Comparison of ENCODE assay signal across 8 cellular contexts in the genomic region with DNA sequence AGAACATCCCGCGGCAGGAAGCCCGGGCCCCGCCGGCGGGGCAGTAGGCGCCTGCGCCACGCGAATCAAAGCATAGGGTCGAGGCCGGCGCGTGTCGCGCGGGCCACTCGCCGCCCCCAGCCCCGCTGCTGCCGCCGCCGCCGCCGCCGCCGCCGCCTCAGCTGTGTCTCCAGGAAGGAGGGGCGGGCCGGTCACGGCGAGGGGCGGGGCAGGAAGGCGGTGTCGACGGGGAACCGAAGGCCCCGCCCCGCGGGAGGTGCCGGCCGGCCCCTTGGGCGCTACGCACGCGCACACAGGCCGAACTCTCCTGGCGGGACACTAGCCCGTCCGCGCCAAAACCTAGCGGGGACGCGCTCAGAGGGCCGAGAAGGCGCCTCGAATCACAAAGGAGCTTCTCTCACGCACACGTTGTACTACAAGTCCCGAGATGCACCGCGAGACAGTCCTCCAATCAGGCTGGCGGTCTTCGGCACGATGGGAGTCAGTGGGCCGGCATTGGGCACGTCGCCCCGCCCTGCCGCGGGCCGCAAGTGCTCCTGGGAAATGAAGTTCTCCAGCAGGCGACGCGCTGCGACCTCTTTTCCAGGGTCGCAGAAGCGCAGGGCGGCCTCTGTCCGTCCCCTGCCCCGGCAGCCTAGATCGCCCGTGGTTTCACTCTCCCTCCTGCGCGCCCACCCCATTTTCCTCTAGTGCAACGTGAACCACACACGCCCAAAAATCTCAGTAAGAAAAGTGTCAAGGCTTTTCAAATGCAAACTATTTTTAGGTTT. TPM values are rescaled to one million over a fixed set of nuclear protein-coding genes. Genes with fewer than 3 reads are reported as not detected.
DNase-seq lines count a peak whose midpoint lies in the region; ATAC-seq and TF ChIP-seq lines count a peak whose summit lies in the region.

A gene (minus strand): TSS at position 171 of the 770 bp plus-strand sequence. CDS start 164 bp downstream, at position 7.

- in situ Hi-C loops in ACHN (cut with HindIII; ENCODE audit: low pct_ligation_motif_present, low pct_unique_long_range_greater_than_20kb, low sequenced_read_pairs) = no loop called here

- peak within 1 kb of the TSS; percentile 92 for H3K4me2 ChIP-seq in smooth muscle cell

- WGBS in smooth muscle cell (ENCODE audit: low lambda C conversion rate) = under 1% methylated on average over 49 of the region's 87 CpGs

- peak within 1 kb of the TSS; percentile 86 for H3K9ac ChIP-seq in smooth muscle cell (ENCODE audit: low read depth)

- peaks cover 10% of the 10 kb centered on the region for H3K79me2 ChIP-seq in smooth muscle cell (ENCODE audit: low read depth)

- H3K9me3 ChIP-seq in smooth muscle cell (replicated peaks; ENCODE audit: low read depth) = no peaks in the 10 kb centered on the region

- peaks cover 12% of the 10 kb centered on the region for H3K4me1 ChIP-seq in smooth muscle cell (ENCODE audit: low read depth)

- POLR2A ChIA-PET in WTC11 (lab: Charles Lee) = interaction anchor here (0.6 to 1.4 kb wide), 3 partner anchors 31 to 172 kb away, joined by 3 to 5 read pairs (median 3); no protein-coding TSS in a partner anchor

- ATAC-seq in GM18909 (IDR thresholded peaks at IDR 0.05; ENCODE audit: poor library complexity, unreplicated experiment) = peak; percentile 92
- ATAC-seq in HG03175 (IDR thresholded peaks at IDR 0.05; ENCODE audit: unreplicated experiment) = peak; percentile 97
- ATAC-seq in WTC11 = peak; percentile 95

- H4K20me1 ChIP-seq in smooth muscle cell (ENCODE audit: low read depth) = no peaks in the 10 kb centered on the region

- TF ChIP-seq CTCF in WTC11 (IDR thresholded peaks at IDR 0.05) (no peak), cardiac fibroblast (IDR thresholded peaks at IDR 0.05; ENCODE audit: low read depth, low read length) (no peak), smooth muscle cell (IDR thresholded peaks at IDR 0.05; ENCODE audit: borderline replicate concordance, insufficient read depth, poor library complexity, severe bottlenecking) (no peak)

- CTCF ChIA-PET in WTC11 (lab: Charles Lee) = interaction anchor here (1.0 to 1.6 kb wide), 5 partner anchors 15 to 336 kb away, joined by 3 to 8 read pairs (median 3); no protein-coding TSS in a partner anchor

- DNase-seq in ACHN = peak; percentile 95
- DNase-seq in NCI-H226 = peak; percentile 97
- peak; percentile 97 for DNase-seq in WTC11 (ENCODE audit: low spot score)
- peak; percentile 99 for DNase-seq in cardiac fibroblast (ENCODE audit: low read depth in 2 of 2)
- DNase-seq in iPS-NIHi7 (ENCODE audit: extremely low spot score) = peak; percentile 97
- DNase-seq in smooth muscle cell (lab: John Stamatoyannopoulos, UW; ENCODE audit: unreplicated experiment) = peak; percentile 99

- H3K9me3 Mint-ChIP-seq in WTC11 = peaks cover 6% of the 10 kb centered on the region; the same call in 1 of the 2 replicates

- H3K4me3 Mint-ChIP-seq in WTC11 = peak within 1 kb of the TSS; percentile 86

- H3K27me3 Mint-ChIP-seq in WTC11 (ENCODE audit: low read depth) = no peaks in the 10 kb centered on the region

- peaks cover 17% of the 10 kb centered on the region for H3K4me1 Mint-ChIP-seq in WTC11

- H3K27ac ChIP-seq in smooth muscle cell (ENCODE audit: low read depth) = peak within 1 kb of the TSS; percentile 71

- peak within 1 kb of the TSS; percentile 79 to 87 for H3K4me3 ChIP-seq in cardiac fibroblast (replicated peaks in 1 of 2; ENCODE audit: low read depth in 2 of 2, low read length in 2 of 2)
- H3K4me3 ChIP-seq in smooth muscle cell = peak within 1 kb of the TSS; percentile 95

- H3K27me3 ChIP-seq in smooth muscle cell (ENCODE audit: low read depth) = no peaks in the 10 kb centered on the region

- H3F3A ChIP-seq in smooth muscle cell (ENCODE audit: low read depth) = no peaks in the 10 kb centered on the region

- H3K36me3 ChIP-seq in smooth muscle cell (ENCODE audit: low read depth) = no peaks in the 10 kb centered on the region

- peak within 1 kb of the TSS; percentile 94 for H3K27ac Mint-ChIP-seq in WTC11

- H3K36me3 Mint-ChIP-seq in WTC11 = no peaks in the 10 kb centered on the region

- H2AFZ ChIP-seq in smooth muscle cell (ENCODE audit: low read depth) = peak within 1 kb of the TSS; percentile 99

TF ChIP-seq in WTC11, 78 proteins besides CTCF, POLR2A, EP300 and RAD21 (continues in another document):
- TF ChIP-seq, protein P1, sequence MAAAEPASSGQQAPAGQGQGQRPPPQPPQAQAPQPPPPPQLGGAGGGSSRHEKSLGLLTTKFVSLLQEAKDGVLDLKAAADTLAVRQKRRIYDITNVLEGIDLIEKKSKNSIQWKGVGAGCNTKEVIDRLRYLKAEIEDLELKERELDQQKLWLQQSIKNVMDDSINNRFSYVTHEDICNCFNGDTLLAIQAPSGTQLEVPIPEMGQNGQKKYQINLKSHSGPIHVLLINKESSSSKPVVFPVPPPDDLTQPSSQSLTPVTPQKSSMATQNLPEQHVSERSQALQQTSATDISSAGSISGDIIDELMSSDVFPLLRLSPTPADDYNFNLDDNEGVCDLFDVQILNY (CRISPR knock-in tag; IDR thresholded peaks at IDR 0.05) = 0 out of 2 replicates have a peak, but pooled peaks have one; percentile 76
- TF ChIP-seq NR1H2 (CRISPR knock-in tag; IDR thresholded peaks at IDR 0.05) (no peak), ZNF671 (CRISPR knock-in tag; IDR thresholded peaks at IDR 0.05) (no peak), JUN (CRISPR knock-in tag; IDR thresholded peaks at IDR 0.05) (no peak), GABPB1 (CRISPR knock-in tag; IDR thresholded peaks at IDR 0.05) (peak; percentile 74; the same call in 1 of the 2 replicates), ZBTB21 (CRISPR knock-in tag; IDR thresholded peaks at IDR 0.05; ENCODE audit: borderline replicate concordance) (no peak), RORB (CRISPR knock-in tag; IDR thresholded peaks at IDR 0.05) (no peak), TEAD1 (CRISPR knock-in tag; IDR thresholded peaks at IDR 0.05) (no peak; the same call in 1 of the 2 replicates), NR3C1 (CRISPR knock-in tag; conservative IDR thresholded peaks at IDR 0.05; ENCODE audit: low read depth) (no peak), TEAD4 (CRISPR knock-in tag; IDR thresholded peaks at IDR 0.05) (no peak), ZNF138 (CRISPR knock-in tag; conservative IDR thresholded peaks at IDR 0.05) (no peak), EMX1 (CRISPR knock-in tag; IDR thresholded peaks at IDR 0.05) (no peak), TCF7 (CRISPR knock-in tag; IDR thresholded peaks at IDR 0.05; ENCODE audit: low read depth) (no peak), NFYB (CRISPR knock-in tag; conservative IDR thresholded peaks at IDR 0.05; ENCODE audit: low read depth) (peak; percentile 77)
- TF ChIP-seq, protein P2, sequence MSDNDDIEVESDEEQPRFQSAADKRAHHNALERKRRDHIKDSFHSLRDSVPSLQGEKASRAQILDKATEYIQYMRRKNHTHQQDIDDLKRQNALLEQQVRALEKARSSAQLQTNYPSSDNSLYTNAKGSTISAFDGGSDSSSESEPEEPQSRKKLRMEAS (CRISPR knock-in tag; IDR thresholded peaks at IDR 0.05) = peak; percentile 52; the same call in 1 of the 2 replicates
- TF ChIP-seq, protein P3, sequence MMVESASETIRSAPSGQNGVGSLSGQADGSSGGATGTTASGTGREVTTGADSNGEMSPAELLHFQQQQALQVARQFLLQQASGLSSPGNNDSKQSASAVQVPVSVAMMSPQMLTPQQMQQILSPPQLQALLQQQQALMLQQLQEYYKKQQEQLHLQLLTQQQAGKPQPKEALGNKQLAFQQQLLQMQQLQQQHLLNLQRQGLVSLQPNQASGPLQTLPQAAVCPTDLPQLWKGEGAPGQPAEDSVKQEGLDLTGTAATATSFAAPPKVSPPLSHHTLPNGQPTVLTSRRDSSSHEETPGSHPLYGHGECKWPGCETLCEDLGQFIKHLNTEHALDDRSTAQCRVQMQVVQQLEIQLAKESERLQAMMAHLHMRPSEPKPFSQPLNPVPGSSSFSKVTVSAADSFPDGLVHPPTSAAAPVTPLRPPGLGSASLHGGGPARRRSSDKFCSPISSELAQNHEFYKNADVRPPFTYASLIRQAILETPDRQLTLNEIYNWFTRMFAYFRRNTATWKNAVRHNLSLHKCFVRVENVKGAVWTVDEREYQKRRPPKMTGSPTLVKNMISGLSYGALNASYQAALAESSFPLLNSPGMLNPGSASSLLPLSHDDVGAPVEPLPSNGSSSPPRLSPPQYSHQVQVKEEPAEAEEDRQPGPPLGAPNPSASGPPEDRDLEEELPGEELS (CRISPR knock-in tag; IDR thresholded peaks at IDR 0.05) = no peak
- TF ChIP-seq, protein P4, sequence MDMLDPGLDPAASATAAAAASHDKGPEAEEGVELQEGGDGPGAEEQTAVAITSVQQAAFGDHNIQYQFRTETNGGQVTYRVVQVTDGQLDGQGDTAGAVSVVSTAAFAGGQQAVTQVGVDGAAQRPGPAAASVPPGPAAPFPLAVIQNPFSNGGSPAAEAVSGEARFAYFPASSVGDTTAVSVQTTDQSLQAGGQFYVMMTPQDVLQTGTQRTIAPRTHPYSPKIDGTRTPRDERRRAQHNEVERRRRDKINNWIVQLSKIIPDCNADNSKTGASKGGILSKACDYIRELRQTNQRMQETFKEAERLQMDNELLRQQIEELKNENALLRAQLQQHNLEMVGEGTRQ (CRISPR knock-in tag; IDR thresholded peaks at IDR 0.05) = peak; percentile 85

RNA-seq across cellular contexts. Expression of the gene that starts here (rescaled TPM):
- total RNA-seq in WTC11 (2021) (18.2 to 20.6 TPM (median 18.6 TPM) in 3 replicates), smooth muscle cell (5.7 and 6.2 TPM in 2 replicates)
- 2.8 and 3.5 TPM in 2 replicates for polyA plus RNA-seq in smooth muscle cell

Comparison
In these comparisons a context has a peak if more than half of its experiments do, and no peak if none do; other contexts are left out.
1. Peak in every context shown above with its lines: DNase-seq, ATAC-seq, H3K4me3 ChIP-seq and H3K27ac ChIP-seq.